19 cellular contexts compared by ENCODE assay signal in the genomic region with DNA sequence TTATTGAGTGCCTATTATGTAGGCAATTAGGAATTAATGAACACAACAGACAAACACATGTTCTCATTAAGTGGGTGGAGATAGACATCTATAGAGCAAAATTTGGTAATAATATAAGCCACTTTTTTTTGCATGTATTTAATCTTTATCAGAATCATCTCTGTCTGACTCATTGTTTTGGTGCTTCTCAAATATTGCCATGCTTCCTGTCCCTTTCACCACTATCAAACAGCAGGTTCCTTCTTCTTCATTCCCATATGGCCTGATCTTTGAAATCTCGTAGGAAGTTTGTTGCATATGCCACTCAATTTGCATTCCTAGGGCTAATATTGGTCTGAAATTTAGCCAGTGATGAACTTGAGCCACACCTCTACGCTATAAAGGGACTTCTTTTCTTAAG.
"Had no signal": no experiment of that assay in that cellular context is flagged by ENCODE, and none has a peak within 500 bp of the region (broad histone marks: within the 10 kb centered on the region; RNA-seq: fewer than 3 reads in every experiment).

No MANE protein-coding gene starts in this region.

- H3K9me3 ChIP-seq: pancreas, spleen, stomach, testis, upper lobe of left lung had no signal

- ATAC-seq: activated CD4-positive, CD25-positive, alpha-beta regulatory T cell treated with anti-CD3 and anti-CD28 coated beads, Interleukin-2, amount 50 U/mL, for 24 hours; foreskin keratinocyte; left ventricle myocardium superior; naive thymus-derived CD8-positive, alpha-beta T cell; pancreas; sciatic nerve had no signal

- H3K27ac ChIP-seq: foreskin keratinocyte, pancreas, spleen, stomach, testis, upper lobe of left lung had no signal

- H3K27ac Mint-ChIP-seq: activated naive CD8-positive, alpha-beta T cell treated with anti-CD3 and anti-CD28 coated beads, Interleukin-2, amount 10 ng/mL, durations not matched to agents 7 days and 5 days; memory B cell; naive thymus-derived CD8-positive, alpha-beta T cell had no signal

- H3K36me3 Mint-ChIP-seq: activated naive CD8-positive, alpha-beta T cell treated with anti-CD3 and anti-CD28 coated beads, Interleukin-2, amount 10 ng/mL, durations not matched to agents 7 days and 5 days; memory B cell; naive thymus-derived CD8-positive, alpha-beta T cell had no signal

- H3K4me1 Mint-ChIP-seq: activated naive CD8-positive, alpha-beta T cell treated with anti-CD3 and anti-CD28 coated beads, Interleukin-2, amount 10 ng/mL, durations not matched to agents 7 days and 5 days; memory B cell; naive thymus-derived CD8-positive, alpha-beta T cell had no signal

- DNase-seq: activated CD4-positive, alpha-beta T cell treated with anti-CD3 and anti-CD28 coated beads, Interleukin-2, amount 50 U/mL, for 1 hour; activated naive CD4-positive, alpha-beta T cell; activated naive CD8-positive, alpha-beta T cell treated with anti-CD3 and anti-CD28 coated beads, Interleukin-2, amount 10 ng/mL, durations not matched to agents 7 days and 5 days; anterior cingulate cortex; effector memory CD4-positive, alpha-beta T cell; foreskin keratinocyte; glutamatergic neuron; kidney glomerular epithelial cell; left ventricle myocardium superior; naive thymus-derived CD8-positive, alpha-beta T cell; pancreas; spleen; stomach; testis; upper lobe of left lung had no signal

- H3K9me3 Mint-ChIP-seq: activated naive CD8-positive, alpha-beta T cell treated with anti-CD3 and anti-CD28 coated beads, Interleukin-2, amount 10 ng/mL, durations not matched to agents 7 days and 5 days; memory B cell had no signal

- H3K27me3 ChIP-seq: pancreas, spleen, stomach, testis, upper lobe of left lung had no signal

- FAIRE-seq: pancreas, TTC549 had no signal

- H3K4me1 ChIP-seq: foreskin keratinocyte, stomach, testis had no signal

- H3K27me3 Mint-ChIP-seq: memory B cell had no signal

- H3K4me3 ChIP-seq: pancreas, spleen, stomach, testis, upper lobe of left lung had no signal

- H3K36me3 ChIP-seq: pancreas, spleen, stomach, upper lobe of left lung had no signal

- H3K4me3 Mint-ChIP-seq: activated naive CD8-positive, alpha-beta T cell treated with anti-CD3 and anti-CD28 coated beads, Interleukin-2, amount 10 ng/mL, durations not matched to agents 7 days and 5 days; memory B cell; naive thymus-derived CD8-positive, alpha-beta T cell had no signal
